ENCODE assay signal across 10 cellular contexts in the genomic region with DNA sequence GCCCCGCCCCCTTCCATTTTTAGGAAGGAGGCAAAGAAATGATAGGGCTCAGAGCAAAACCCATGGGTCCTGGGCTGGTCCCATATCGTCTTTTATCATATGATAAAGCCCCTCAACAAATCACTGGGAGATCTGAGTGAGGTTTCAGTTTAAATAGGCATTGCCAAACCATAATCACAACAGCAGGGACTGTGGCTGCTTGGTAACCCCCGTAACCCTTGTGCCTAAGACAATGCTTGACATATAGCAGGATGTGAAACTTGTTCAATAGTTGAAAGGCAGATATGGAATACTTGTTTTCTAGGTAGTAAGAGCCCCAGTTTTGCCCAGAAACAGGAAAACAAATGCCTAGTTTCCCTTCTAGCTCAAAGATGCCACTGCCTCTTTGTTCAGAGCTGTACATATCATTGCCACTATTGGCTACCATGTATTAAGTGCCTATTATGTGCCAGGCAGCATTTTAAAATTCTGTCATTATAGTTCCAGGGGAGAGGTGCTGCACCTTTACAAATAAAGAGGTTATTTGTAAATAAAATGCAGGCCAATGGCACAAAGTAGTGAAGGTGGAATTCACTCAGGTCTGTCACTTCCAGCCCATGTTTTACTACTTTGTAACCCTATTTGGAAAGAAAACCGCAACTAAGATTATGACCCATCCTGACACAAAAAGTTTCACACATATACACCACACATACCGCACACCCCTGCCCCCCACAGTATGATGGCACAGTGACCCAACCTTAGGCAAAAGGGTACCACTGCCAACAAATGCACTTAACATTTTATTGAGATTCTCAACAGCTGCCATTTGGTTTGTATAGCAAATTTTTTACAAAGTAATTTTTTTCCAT.
DNase-seq lines count a peak whose midpoint lies in the region; ATAC-seq lines count a peak whose summit lies in the region.
"Had no signal": no experiment of that assay in that cellular context is flagged by ENCODE, and none has a peak within 500 bp of the region (broad histone marks: within the 10 kb centered on the region; RNA-seq: fewer than 3 reads in every experiment).

No MANE protein-coding gene starts in this region.

- DNase-seq in SIG-M5 treated with dmso at 0.1 percent for 504 hours (lab: John Stamatoyannopoulos, UW; ENCODE audit: unreplicated experiment) (peak; percentile 17), SIG-M5 (lab: John Stamatoyannopoulos, UW) (no peak), NCI-H1436 (lab: John Stamatoyannopoulos, UW) (no peak), NCI-H226 (no peak)
- DNase-seq in activated T-cell treated with anti-CD3 and anti-CD28 coated beads, Interleukin-2, amount 50 U/mL, for 48 hours = peak; percentile 83 to 86
- peak; percentile 52 to 60 for DNase-seq in stimulated activated CD8-positive, alpha-beta memory T cell treated with anti-CD3 and anti-CD28 coated beads, Interleukin-2, amount 100 ng/mL, for 48 hours (ENCODE audit: low read depth in 2 of 2)
- DNase-seq: heart right ventricle, NCI-H526 had no signal

- ATAC-seq in HG03378 (IDR thresholded peaks at IDR 0.05; ENCODE audit: unreplicated experiment) (peak; percentile 74), HG02981 (IDR thresholded peaks at IDR 0.05; ENCODE audit: unreplicated experiment) (no peak)
- ATAC-seq: heart right ventricle had no signal

Comparison
In these comparisons a context has a peak if more than half of its experiments do, and no peak if none do; other contexts are left out.
1. DNase-seq: peak in SIG-M5 treated with dmso at 0.1 percent for 504 hours (single experiment), activated T-cell treated with anti-CD3 and anti-CD28 coated beads, Interleukin-2, amount 50 U/mL, for 48 hours (2 of 2) and stimulated activated CD8-positive, alpha-beta memory T cell treated with anti-CD3 and anti-CD28 coated beads, Interleukin-2, amount 100 ng/mL, for 48 hours (2 of 2); none in SIG-M5 (single experiment), NCI-H1436 (single experiment) and NCI-H226 (single experiment).